ENCODE assay signal across 13 cellular contexts in genomic region chr5:179828756-179829421, GRCh38. TPM values are rescaled to one million over a fixed set of nuclear protein-coding genes. Genes with fewer than 3 reads are reported as not detected.
A peak's percentile ranks its signal among the peaks of the same experiment; 100 is the strongest.
DNase-seq lines count a peak whose midpoint lies in the region; ATAC-seq and TF ChIP-seq lines count a peak whose summit lies in the region.
"Had no signal": no experiment of that assay in that cellular context is flagged by ENCODE, and none has a peak within 500 bp of the region (broad histone marks: within the 10 kb centered on the region; RNA-seq: fewer than 3 reads in every experiment).

No MANE protein-coding gene starts in this region.

- intact Hi-C loops in natural killer cell (cut with micrococcal nuclease) (no loop called here), right lobe of liver (cut with DNase I) (no loop called here)

- TF ChIP-seq CTCF in natural killer cell (IDR thresholded peaks at IDR 0.05): no peak
- TF ChIP-seq CTCF in right lobe of liver (IDR thresholded peaks at IDR 0.05): no peak

- H3K4me3 Mint-ChIP-seq in natural killer cell: peak overlapping the region; percentile 28
- H3K4me3 Mint-ChIP-seq in natural killer cell treated with Interleukin-12 subunit alpha and Interleukin-12 subunit beta and Interleukin-15 and Interleukin-18, amount 100 ng/mL, for 72 hours: no peak overlapping the region

- H3K36me3 ChIP-seq in right lobe of liver: peaks cover 15 to 100% (median 74%) of the 10 kb centered on the region in 4 donors

- H3K4me1 Mint-ChIP-seq in natural killer cell: peaks cover 39 to 43% of the 10 kb centered on the region in 2 donors
- H3K4me1 Mint-ChIP-seq in natural killer cell treated with Interleukin-12 subunit alpha and Interleukin-12 subunit beta and Interleukin-15 and Interleukin-18, amount 100 ng/mL, for 72 hours (ENCODE audit: low read depth in 2 of 2): peaks cover 29 to 47% of the 10 kb centered on the region in 2 donors

- H3K27ac ChIP-seq in right lobe of liver: no peak overlapping the region
- H3K27ac ChIP-seq: BLaER1 had no signal

- peak overlapping the region; percentile 9 to 77 for H3K27ac Mint-ChIP-seq in natural killer cell
- H3K27ac Mint-ChIP-seq in natural killer cell treated with Interleukin-12 subunit alpha and Interleukin-12 subunit beta and Interleukin-15 and Interleukin-18, amount 100 ng/mL, for 72 hours: peak overlapping the region in 1 of 2 donors; percentile 63
- peak overlapping the region; percentile 80 to 89 for H3K27ac Mint-ChIP-seq in activated naive CD4-positive, alpha-beta T cell treated with anti-CD3 and anti-CD28 coated beads, Interleukin-2, amount 50 U/mL, for 72 hours

- ATAC-seq in natural killer cell (no peak), right lobe of liver (no peak), GM21786 (IDR thresholded peaks at IDR 0.05; ENCODE audit: unreplicated experiment) (no peak), GM18873 (IDR thresholded peaks at IDR 0.05; ENCODE audit: low FRiP score, unreplicated experiment) (no peak)
- ATAC-seq in natural killer cell treated with Interleukin-12 subunit alpha and Interleukin-12 subunit beta and Interleukin-15 and Interleukin-18, amount 100 ng/mL, for 72 hours: no peak
- ATAC-seq in activated naive CD4-positive, alpha-beta T cell treated with anti-CD3 and anti-CD28 coated beads, Interleukin-2, amount 50 U/mL, for 72 hours: no peak

- H3K4me1 ChIP-seq in right lobe of liver: peaks cover 0 to 75% (median 19%) of the 10 kb centered on the region in 4 donors

- H3K9me3 ChIP-seq in right lobe of liver: no peaks in the 10 kb centered on the region

- 80% methylated on average over 2 of the region's 3 CpGs for WGBS in right lobe of liver (ENCODE audit: insufficient coverage, low coverage, low lambda C conversion rate, missing lambda C conversion rate)

- DNase-seq in natural killer cell (no peak), right lobe of liver (no peak), cortex of kidney (lab: John Stamatoyannopoulos, UW) (no peak), NCI-H128 (lab: John Stamatoyannopoulos, UW; ENCODE audit: unreplicated experiment) (no peak)
- DNase-seq in natural killer cell treated with Interleukin-12 subunit alpha and Interleukin-12 subunit beta and Interleukin-15 and Interleukin-18, amount 100 ng/mL, for 72 hours (ENCODE audit: low spot score): no peak
- no peak for DNase-seq in activated naive CD4-positive, alpha-beta T cell treated with anti-CD3 and anti-CD28 coated beads, Interleukin-2, amount 50 U/mL, for 72 hours (ENCODE audit: low spot score in 2 of 2)
- DNase-seq: HCEC 1CT, MV-4-11, NCI-H446 treated with DMSO at 0.1 percent for 48 hours, T-helper 9 cell had no signal

- H3K27me3 Mint-ChIP-seq in natural killer cell (ENCODE audit: low read depth in 2 of 2): no peaks in the 10 kb centered on the region
- H3K27me3 Mint-ChIP-seq in natural killer cell treated with Interleukin-12 subunit alpha and Interleukin-12 subunit beta and Interleukin-15 and Interleukin-18, amount 100 ng/mL, for 72 hours: no peaks in the 10 kb centered on the region

- peaks cover 29% of the 10 kb centered on the region for H3K36me3 Mint-ChIP-seq in natural killer cell
- peaks cover 33% of the 10 kb centered on the region for H3K36me3 Mint-ChIP-seq in natural killer cell treated with Interleukin-12 subunit alpha and Interleukin-12 subunit beta and Interleukin-15 and Interleukin-18, amount 100 ng/mL, for 72 hours
- peaks cover 46 to 63% of the 10 kb centered on the region in 2 donors for H3K36me3 Mint-ChIP-seq in activated naive CD4-positive, alpha-beta T cell treated with anti-CD3 and anti-CD28 coated beads, Interleukin-2, amount 50 U/mL, for 72 hours

- H3K27me3 ChIP-seq in right lobe of liver: no peaks in the 10 kb centered on the region
- H3K27me3 ChIP-seq: BLaER1 had no signal

- no peaks in the 10 kb centered on the region for H3K9me3 Mint-ChIP-seq in natural killer cell
- H3K9me3 Mint-ChIP-seq in natural killer cell treated with Interleukin-12 subunit alpha and Interleukin-12 subunit beta and Interleukin-15 and Interleukin-18, amount 100 ng/mL, for 72 hours: no peaks in the 10 kb centered on the region
- no peaks in the 10 kb centered on the region for H3K9me3 Mint-ChIP-seq in activated naive CD4-positive, alpha-beta T cell treated with anti-CD3 and anti-CD28 coated beads, Interleukin-2, amount 50 U/mL, for 72 hours

- no peak overlapping the region for H3K4me3 ChIP-seq in right lobe of liver
- H3K4me3 ChIP-seq: BLaER1 had no signal

- TF ChIP-seq POLR2A in right lobe of liver (IDR thresholded peaks at IDR 0.05): peak; percentile 42

RNA-seq across cellular contexts. Expression of gene SQSTM1, which starts 8.2 kb away (rescaled TPM):
- total RNA-seq in natural killer cell (100 to 1,000 TPM; 474 to 707 (median 657) TPM), right lobe of liver (1,000 to 10,000 TPM in 2 of 6 experiments, 100 to 1,000 TPM in 4; 195 to 1,174 (median 649) TPM)
- 100 to 1,000 TPM; 218 to 332 TPM for total RNA-seq in natural killer cell treated with Interleukin-12 subunit alpha and Interleukin-12 subunit beta and Interleukin-15 and Interleukin-18, amount 100 ng/mL, for 72 hours
- 100 to 1,000 TPM; 120 to 163 TPM for total RNA-seq in activated naive CD4-positive, alpha-beta T cell treated with anti-CD3 and anti-CD28 coated beads, Interleukin-2, amount 50 U/mL, for 72 hours

RNA-seq across cellular contexts. Expression of gene MGAT4B, which starts 22.2 kb away (rescaled TPM):
- total RNA-seq in natural killer cell (100 to 1,000 TPM; 143 to 159 (median 144) TPM), right lobe of liver (100 to 1,000 TPM; 151 to 259 (median 181) TPM)
- total RNA-seq in natural killer cell treated with Interleukin-12 subunit alpha and Interleukin-12 subunit beta and Interleukin-15 and Interleukin-18, amount 100 ng/mL, for 72 hours: 100 to 1,000 TPM in 1 of 2 donors, 10 to 100 TPM in 1; 73.2 to 105 TPM
- total RNA-seq in activated naive CD4-positive, alpha-beta T cell treated with anti-CD3 and anti-CD28 coated beads, Interleukin-2, amount 50 U/mL, for 72 hours: 10 to 100 TPM; 23.7 to 87.6 TPM

RNA-seq across cellular contexts. Expression of gene MRNIP, which starts 29.7 kb away (rescaled TPM):
- total RNA-seq in natural killer cell (10 to 100 TPM; 19.7 to 40.2 (median 25.4) TPM), right lobe of liver (10 to 100 TPM in 3 of 6 experiments, 1 to 10 TPM in 3; 4.7 to 14.7 (median 9.0) TPM)
- 10 to 100 TPM; 15.9 to 25.2 TPM for total RNA-seq in natural killer cell treated with Interleukin-12 subunit alpha and Interleukin-12 subunit beta and Interleukin-15 and Interleukin-18, amount 100 ng/mL, for 72 hours
- total RNA-seq in activated naive CD4-positive, alpha-beta T cell treated with anti-CD3 and anti-CD28 coated beads, Interleukin-2, amount 50 U/mL, for 72 hours: 10 to 100 TPM; 15.0 to 25.1 TPM

RNA-seq across cellular contexts. Expression of gene LTC4S, which starts 35.1 kb away (rescaled TPM):
- 1 to 10 TPM; 3.0 to 5.4 (median 3.5) TPM for total RNA-seq in natural killer cell
- 1 to 10 TPM; 2.9 to 4.0 TPM for total RNA-seq in natural killer cell treated with Interleukin-12 subunit alpha and Interleukin-12 subunit beta and Interleukin-15 and Interleukin-18, amount 100 ng/mL, for 72 hours
- 1 to 10 TPM in 1 of 2 donors, under 1 TPM in 1; 0.52 to 1.1 TPM for total RNA-seq in activated naive CD4-positive, alpha-beta T cell treated with anti-CD3 and anti-CD28 coated beads, Interleukin-2, amount 50 U/mL, for 72 hours
- 1 to 10 TPM in 3 of 6 experiments, under 1 TPM in 2, not detected in 1; 0.73 to 1.7 (median 1.4) TPM for total RNA-seq in right lobe of liver
